ENCODE assay signal across 22 cellular contexts in genomic region chr4:74032064-74032463, GRCh38. TPM values are rescaled to one million over a fixed set of nuclear protein-coding genes. Genes with fewer than 3 reads are reported as not detected.
DNase-seq lines count a peak whose midpoint lies in the region; ATAC-seq and TF ChIP-seq lines count a peak whose summit lies in the region.
"Had no signal": no experiment of that assay in that cellular context is flagged by ENCODE, and none has a peak within 500 bp of the region (broad histone marks: within the 10 kb centered on the region; RNA-seq: fewer than 3 reads in every experiment).

No MANE protein-coding gene starts in this region.

- peaks cover 17% of the 10 kb centered on the region for H3K27me3 ChIP-seq in BE2C
- H3K27me3 ChIP-seq: brain microvascular endothelial cell, foreskin keratinocyte, right atrium auricular region, SJSA1 had no signal

- DNase-seq in BE2C = peak; percentile 5
- DNase-seq in HS-27A (ENCODE audit: low read depth) = peak; percentile 35
- DNase-seq in UCSD-AML1 (lab: John Stamatoyannopoulos, UW; ENCODE audit: unreplicated experiment) = peak; percentile 13
- DNase-seq in left colon = no peak
- no peak for DNase-seq in HT-29 (ENCODE audit: low spot score)
- no peak for DNase-seq in central memory CD4-positive, alpha-beta T cell
- DNase-seq: activated CD4-positive, alpha-beta T cell treated with anti-CD3 and anti-CD28 coated beads, Interleukin-2, amount 50 U/mL, for 4 hours; activated T-cell treated with anti-CD3 and anti-CD28 coated beads, Interleukin-2, amount 50 U/mL, for 1 hour; brain microvascular endothelial cell; DMS79; foreskin keratinocyte; NCI-H2171 treated with DMSO at 0.1 percent for 48 hours; stimulated activated CD4-positive, alpha-beta T cell treated with anti-CD3 and anti-CD28 coated beads, Interleukin-1b, Interleukin-23, amount 100 ng/mL, for 48 hours had no signal

- no peak for TF ChIP-seq CTCF in BE2C (IDR thresholded peaks at IDR 0.05; ENCODE audit: low read depth, low read length)

- H3K4me3 ChIP-seq in BE2C (ENCODE audit: low read depth, low read length) = no peak overlapping the region
- H3K4me3 ChIP-seq: lung, right atrium auricular region, SJSA1 had no signal

- intact Hi-C loops in left colon (cut with DNase I, micrococcal nuclease) = no loop called here

- H3K4me1 ChIP-seq in BE2C = no peaks in the 10 kb centered on the region
- H3K4me1 ChIP-seq: right atrium auricular region, SJSA1 had no signal

- H3K9me3 ChIP-seq in BE2C = no peaks in the 10 kb centered on the region
- H3K9me3 ChIP-seq: SJSA1 had no signal

- ATAC-seq in left colon (peak; percentile 80), GM19467 (IDR thresholded peaks at IDR 0.05; ENCODE audit: unreplicated experiment) (no peak), HG03135 (IDR thresholded peaks at IDR 0.05; ENCODE audit: unreplicated experiment) (no peak)
- ATAC-seq: activated naive CD4-positive, alpha-beta T cell treated with anti-CD3 and anti-CD28 coated beads, Interleukin-2, amount 50 U/mL, for 72 hours; foreskin keratinocyte had no signal

- H3K36me3 ChIP-seq in BE2C = no peaks in the 10 kb centered on the region
- H3K36me3 ChIP-seq: brain microvascular endothelial cell, right atrium auricular region, SJSA1 had no signal

RNA-seq across cellular contexts. Expression of gene CXCL3, which starts 6.4 kb away (rescaled TPM):
- polyA plus RNA-seq in BE2C (2012; ENCODE audit: insufficient read depth, insufficient read length, low read depth) = not detected
- 10 to 100 TPM in 1 of 2 donors, 1 to 10 TPM in 1; 3.5 to 20.8 TPM for total RNA-seq in left colon
- total RNA-seq in HT-29 (2014; rRNA removed; shearing (Covaris generic)) = 1.1 and 1.5 TPM in 2 replicates
- total RNA-seq: activated naive CD4-positive, alpha-beta T cell treated with anti-CD3 and anti-CD28 coated beads, Interleukin-2, amount 50 U/mL, for 72 hours had no signal
- polyA plus RNA-seq: neural cell had no signal

RNA-seq across cellular contexts. Expression of gene CXCL5, which starts 33.6 kb away (rescaled TPM):
- polyA plus RNA-seq in BE2C (2012; ENCODE audit: insufficient read depth, insufficient read length, low read depth) = not detected
- total RNA-seq in left colon = under 1 TPM in 1 of 2 donors, not detected in 1; 0.55 TPM
- total RNA-seq in HT-29 (2014; rRNA removed; shearing (Covaris generic)) = not detected in 2 replicates
- total RNA-seq: activated naive CD4-positive, alpha-beta T cell treated with anti-CD3 and anti-CD28 coated beads, Interleukin-2, amount 50 U/mL, for 72 hours; right atrium auricular region; SJSA1 had no signal
- polyA plus RNA-seq: neural cell had no signal

RNA-seq across cellular contexts. Expression of gene PPBP, which starts 44.1 kb away (rescaled TPM):
- not detected for polyA plus RNA-seq in BE2C (2012; ENCODE audit: insufficient read depth, insufficient read length, low read depth)
- total RNA-seq in left colon = not detected
- total RNA-seq in HT-29 (2014; rRNA removed; shearing (Covaris generic)) = not detected in 2 replicates
- total RNA-seq: activated naive CD4-positive, alpha-beta T cell treated with anti-CD3 and anti-CD28 coated beads, Interleukin-2, amount 50 U/mL, for 72 hours; foreskin keratinocyte; SJSA1 had no signal
- polyA plus RNA-seq: BJ, foreskin keratinocyte, neural cell had no signal

RNA-seq across cellular contexts. Expression of gene PF4, which starts 50.2 kb away (rescaled TPM):
- not detected for polyA plus RNA-seq in BE2C (2012; ENCODE audit: insufficient read depth, insufficient read length, low read depth)
- total RNA-seq in left colon = 1 to 10 TPM in 1 of 2 donors, not detected in 1; 2.3 TPM
- 0.37 and 1.1 TPM in 2 replicates for total RNA-seq in HT-29 (2014; rRNA removed; shearing (Covaris generic))
- total RNA-seq: activated naive CD4-positive, alpha-beta T cell treated with anti-CD3 and anti-CD28 coated beads, Interleukin-2, amount 50 U/mL, for 72 hours; foreskin keratinocyte; SJSA1; subcutaneous adipose tissue had no signal
- polyA plus RNA-seq: BJ, foreskin keratinocyte, neural cell had no signal

Comparison
In these comparisons a context has a peak if more than half of its experiments do, and no peak if none do; other contexts are left out.
1. DNase-seq: peak in BE2C (single experiment), HS-27A (single experiment) and UCSD-AML1 (single experiment); none in left colon (0 of 2), HT-29 (single experiment) and central memory CD4-positive, alpha-beta T cell (single experiment).